ENCODE assay signal across 9 cellular contexts in genomic region chr3:136042608-136043221, GRCh38.
DNase-seq lines count a peak whose midpoint lies in the region; ATAC-seq, FAIRE-seq and TF ChIP-seq lines count a peak whose summit lies in the region.
"Had no signal": no experiment of that assay in that cellular context is flagged by ENCODE, and none has a peak within 500 bp of the region (broad histone marks: within the 10 kb centered on the region; RNA-seq: fewer than 3 reads in every experiment).

No MANE protein-coding gene starts in this region.

- no peaks in the 10 kb centered on the region for H3K4me1 Mint-ChIP-seq in endodermal cell
- no peaks in the 10 kb centered on the region for H3K4me1 Mint-ChIP-seq in mesothelial cell of epicardium
- H3K4me1 Mint-ChIP-seq: naive thymus-derived CD4-positive, alpha-beta T cell had no signal

- H3K27ac Mint-ChIP-seq in endodermal cell (no peak overlapping the region), mesothelial cell of epicardium (no peak overlapping the region)
- H3K27ac Mint-ChIP-seq: naive thymus-derived CD4-positive, alpha-beta T cell had no signal

- H3K9me3 ChIP-seq in OCI-LY1 (ENCODE audit: low read length) (no peaks in the 10 kb centered on the region), endodermal cell (ENCODE audit: control insufficient read depth, low read length) (no peaks in the 10 kb centered on the region)

- H3K9ac ChIP-seq in OCI-LY1 (ENCODE audit: low read length) (no peak overlapping the region), endodermal cell (ENCODE audit: extremely low read depth, low read length, poor library complexity, severe bottlenecking) (no peak overlapping the region)

- no peak for ATAC-seq in HG02981 (IDR thresholded peaks at IDR 0.05; ENCODE audit: unreplicated experiment)
- no peak for ATAC-seq in HG02763 (IDR thresholded peaks at IDR 0.05; ENCODE audit: unreplicated experiment)
- ATAC-seq in GM19023 (IDR thresholded peaks at IDR 0.05; ENCODE audit: unreplicated experiment) = no peak
- ATAC-seq: naive thymus-derived CD4-positive, alpha-beta T cell had no signal

- H3K27me3 Mint-ChIP-seq in endodermal cell (ENCODE audit: insufficient read depth) (no peaks in the 10 kb centered on the region), mesothelial cell of epicardium (ENCODE audit: low read depth) (no peaks in the 10 kb centered on the region)

- H3K4me3 Mint-ChIP-seq in endodermal cell = no peak overlapping the region
- no peak overlapping the region for H3K4me3 Mint-ChIP-seq in mesothelial cell of epicardium
- H3K4me3 Mint-ChIP-seq: naive thymus-derived CD4-positive, alpha-beta T cell had no signal

- DNase-seq in D721Med (ENCODE audit: insufficient read length, low spot score) (no peak), HuH-7.5 (ENCODE audit: low spot score) (peak; percentile 28), endodermal cell (no peak), mesothelial cell of epicardium (ENCODE audit: low spot score in 2 of 2, unreplicated experiment in 2 of 2) (no peak)

- H3K79me2 ChIP-seq in OCI-LY1 (ENCODE audit: insufficient read depth, low read length) = no peaks in the 10 kb centered on the region

- no peak overlapping the region for H2AFZ ChIP-seq in OCI-LY1 (ENCODE audit: low read length)

- H3K4me2 ChIP-seq in OCI-LY1 (ENCODE audit: low read length) = no peak overlapping the region

- peaks cover 3% of the 10 kb centered on the region for H3K9me3 Mint-ChIP-seq in endodermal cell
- no peaks in the 10 kb centered on the region for H3K9me3 Mint-ChIP-seq in mesothelial cell of epicardium
- H3K9me3 Mint-ChIP-seq: naive thymus-derived CD4-positive, alpha-beta T cell had no signal

- 82 to 89% methylated on average over 6 to 7 of the region's 7 CpGs for WGBS in endodermal cell (ENCODE audit: insufficient coverage in 1 of 2, insufficient read length in 1 of 2), 2 experiments

- H3K27me3 ChIP-seq in OCI-LY1 (ENCODE audit: insufficient read depth, low read length) = no peaks in the 10 kb centered on the region
- no peaks in the 10 kb centered on the region for H3K27me3 ChIP-seq in endodermal cell (ENCODE audit: control insufficient read depth, insufficient read depth, low read length, poor library complexity, severe bottlenecking)

- H3K4me1 ChIP-seq in OCI-LY1 (ENCODE audit: insufficient read depth, low read length, severe bottlenecking) = no peaks in the 10 kb centered on the region
- no peaks in the 10 kb centered on the region for H3K4me1 ChIP-seq in endodermal cell (ENCODE audit: control insufficient read depth, insufficient read depth, low read length)

- H3K36me3 ChIP-seq in OCI-LY1 (ENCODE audit: insufficient read depth, low read length) (no peaks in the 10 kb centered on the region), endodermal cell (ENCODE audit: control insufficient read depth, insufficient read depth, low read length) (peaks cover 12% of the 10 kb centered on the region)

- no peaks in the 10 kb centered on the region for H3K9me2 ChIP-seq in OCI-LY1 (ENCODE audit: low read depth, low read length)

- H4K20me1 ChIP-seq in OCI-LY1 (ENCODE audit: insufficient read depth, low read length) = no peaks in the 10 kb centered on the region

- H3K27ac ChIP-seq in OCI-LY1 (ENCODE audit: low read depth, low read length, poor library complexity, severe bottlenecking) (no peak overlapping the region), endodermal cell (ENCODE audit: low read depth, low read length) (no peak overlapping the region)

- H3F3A ChIP-seq in OCI-LY1 (ENCODE audit: insufficient read depth, low read length) = no peaks in the 10 kb centered on the region

- H3K4me3 ChIP-seq in OCI-LY1 (ENCODE audit: low read depth, low read length, poor library complexity, severe bottlenecking) = no peak overlapping the region
- H3K4me3 ChIP-seq in endodermal cell (ENCODE audit: low read length) = no peak overlapping the region

- TF ChIP-seq CTCF in D721Med (IDR thresholded peaks at IDR 0.05; ENCODE audit: insufficient read depth, missing control alignments) = peak; percentile 76
- peak; percentile 84 for TF ChIP-seq CTCF in OCI-LY1 (IDR thresholded peaks at IDR 0.05; ENCODE audit: low read length)
- TF ChIP-seq CTCF in endodermal cell (conservative IDR thresholded peaks at IDR 0.05) = peak; percentile 81
- TF ChIP-seq CTCF in mesothelial cell of epicardium (IDR thresholded peaks at IDR 0.05; ENCODE audit: unreplicated experiment) = peak; percentile 48

- FAIRE-seq in D721Med (lab: Jason Lieb, UNC) = peak; percentile 16

- H3K36me3 Mint-ChIP-seq in endodermal cell (ENCODE audit: low read depth) = peaks cover 33% of the 10 kb centered on the region
- peaks cover 16% of the 10 kb centered on the region for H3K36me3 Mint-ChIP-seq in mesothelial cell of epicardium
- H3K36me3 Mint-ChIP-seq: naive thymus-derived CD4-positive, alpha-beta T cell had no signal
